Comparison of ENCODE assay signal across 1 cellular context in the genomic region with DNA sequence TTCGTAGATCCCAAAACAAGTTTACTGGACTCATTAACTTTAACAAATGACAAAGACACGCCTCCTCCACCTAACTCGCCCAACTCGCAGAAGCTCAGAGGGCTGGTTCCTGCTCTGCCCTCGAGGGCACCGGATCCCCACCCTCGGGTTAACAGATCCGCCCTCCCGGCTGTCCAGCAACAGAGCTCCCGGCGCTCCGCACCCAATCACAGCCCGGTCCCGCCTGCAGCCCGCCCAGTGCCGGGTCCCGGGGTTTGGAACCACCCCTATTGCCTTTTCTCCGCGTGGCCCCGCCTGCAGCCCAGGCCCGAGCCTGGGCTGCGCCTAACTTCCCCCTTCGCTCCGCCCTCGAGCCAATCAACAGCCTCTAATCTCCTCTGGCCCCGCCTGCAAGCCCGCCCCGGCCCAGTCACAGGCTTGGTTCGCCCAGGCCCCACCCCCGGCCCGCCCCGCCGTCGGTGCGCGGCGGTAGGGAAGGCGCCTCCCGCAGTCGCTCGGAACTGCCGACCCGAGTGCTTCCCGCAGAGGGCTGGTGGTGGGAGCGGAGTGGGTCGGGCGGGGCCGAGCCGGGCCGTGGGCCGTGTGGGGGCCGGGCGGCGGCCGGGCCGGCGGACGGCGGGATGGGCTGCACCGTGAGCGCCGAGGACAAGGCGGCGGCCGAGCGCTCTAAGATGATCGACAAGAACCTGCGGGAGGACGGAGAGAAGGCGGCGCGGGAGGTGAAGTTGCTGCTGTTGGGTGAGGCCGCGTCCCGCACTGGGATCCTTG.
TF ChIP-seq lines count a peak whose summit lies in the region.

Gene GNAI2 (plus strand): TSS at position 489 of the 768 bp plus-strand sequence. CDS start 132 bp downstream, at position 621.

TF ChIP-seq in A549, 52 proteins besides CTCF, POLR2A, EP300 and RAD21 (continued from another document):
- TF ChIP-seq, protein P1, sequence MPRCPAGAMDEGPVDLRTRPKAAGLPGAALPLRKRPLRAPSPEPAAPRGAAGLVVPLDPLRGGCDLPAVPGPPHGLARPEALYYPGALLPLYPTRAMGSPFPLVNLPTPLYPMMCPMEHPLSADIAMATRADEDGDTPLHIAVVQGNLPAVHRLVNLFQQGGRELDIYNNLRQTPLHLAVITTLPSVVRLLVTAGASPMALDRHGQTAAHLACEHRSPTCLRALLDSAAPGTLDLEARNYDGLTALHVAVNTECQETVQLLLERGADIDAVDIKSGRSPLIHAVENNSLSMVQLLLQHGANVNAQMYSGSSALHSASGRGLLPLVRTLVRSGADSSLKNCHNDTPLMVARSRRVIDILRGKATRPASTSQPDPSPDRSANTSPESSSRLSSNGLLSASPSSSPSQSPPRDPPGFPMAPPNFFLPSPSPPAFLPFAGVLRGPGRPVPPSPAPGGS (IDR thresholded peaks at IDR 0.05) = peak; percentile 58; the same call in 1 of the 3 replicates
- TF ChIP-seq, protein P2, sequence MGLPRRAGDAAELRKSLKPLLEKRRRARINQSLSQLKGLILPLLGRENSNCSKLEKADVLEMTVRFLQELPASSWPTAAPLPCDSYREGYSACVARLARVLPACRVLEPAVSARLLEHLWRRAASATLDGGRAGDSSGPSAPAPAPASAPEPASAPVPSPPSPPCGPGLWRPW (IDR thresholded peaks at IDR 0.05) = no peak
- TF ChIP-seq, protein P3, sequence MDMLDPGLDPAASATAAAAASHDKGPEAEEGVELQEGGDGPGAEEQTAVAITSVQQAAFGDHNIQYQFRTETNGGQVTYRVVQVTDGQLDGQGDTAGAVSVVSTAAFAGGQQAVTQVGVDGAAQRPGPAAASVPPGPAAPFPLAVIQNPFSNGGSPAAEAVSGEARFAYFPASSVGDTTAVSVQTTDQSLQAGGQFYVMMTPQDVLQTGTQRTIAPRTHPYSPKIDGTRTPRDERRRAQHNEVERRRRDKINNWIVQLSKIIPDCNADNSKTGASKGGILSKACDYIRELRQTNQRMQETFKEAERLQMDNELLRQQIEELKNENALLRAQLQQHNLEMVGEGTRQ (IDR thresholded peaks at IDR 0.05) = no peak
- TF ChIP-seq, protein P4, sequence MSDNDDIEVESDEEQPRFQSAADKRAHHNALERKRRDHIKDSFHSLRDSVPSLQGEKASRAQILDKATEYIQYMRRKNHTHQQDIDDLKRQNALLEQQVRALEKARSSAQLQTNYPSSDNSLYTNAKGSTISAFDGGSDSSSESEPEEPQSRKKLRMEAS (IDR thresholded peaks at IDR 0.05) = peak; percentile 31; the same call in 1 of the 2 replicates
- TF ChIP-seq PHF8 (IDR thresholded peaks at IDR 0.05; ENCODE audit: borderline replicate concordance, low read depth) (peak; percentile 40; the same call in 1 of the 2 replicates), ESRRA (IDR thresholded peaks at IDR 0.05; ENCODE audit: borderline replicate concordance, low read length) (no peak), MAFK (IDR thresholded peaks at IDR 0.05; ENCODE audit: partially characterized antibody) (no peak), GATA3 (IDR thresholded peaks at IDR 0.05; ENCODE audit: borderline replicate concordance) (no peak), SMC3 (IDR thresholded peaks at IDR 0.05) (no peak), JUN (IDR thresholded peaks at IDR 0.05) (peak in 1 of 2 experiments; percentile 30; a peak in 1 of 5 replicates), JUNB (IDR thresholded peaks at IDR 0.05) (no peak), NR3C1 (IDR thresholded peaks at IDR 0.05) (no peak), KDM5A (IDR thresholded peaks at IDR 0.05) (no peak)
